Comparison of ENCODE assay signal across 24 cellular contexts in genomic region chr1:201566933-201567801, GRCh38. TPM values are rescaled to one million over a fixed set of nuclear protein-coding genes. Genes with fewer than 3 reads are reported as not detected.
A peak's percentile ranks its signal among the peaks of the same experiment; 100 is the strongest.
DNase-seq lines count a peak whose midpoint lies in the region; ATAC-seq and TF ChIP-seq lines count a peak whose summit lies in the region.
"Had no signal": no experiment of that assay in that cellular context is flagged by ENCODE, and none has a peak within 500 bp of the region (broad histone marks: within the 10 kb centered on the region; RNA-seq: fewer than 3 reads in every experiment).

No MANE protein-coding gene starts in this region.

- H3K4me2 ChIP-seq in trophoblast cell (ENCODE audit: low read length): no peak overlapping the region

- peaks cover 1% of the 10 kb centered on the region for H3K79me2 ChIP-seq in trophoblast cell (ENCODE audit: control insufficient read depth, insufficient read depth, low read length, poor library complexity)

- DNase-seq in COR-L47 (lab: John Stamatoyannopoulos, UW): peak; percentile 31
- DNase-seq in NCI-H69 (lab: John Stamatoyannopoulos, UW): peak; percentile 81
- DNase-seq in caudate nucleus (lab: John Stamatoyannopoulos, UW): no peak
- no peak for DNase-seq in trophoblast cell
- DNase-seq in upper lobe of right lung: no peak
- DNase-seq in ascending aorta (ENCODE audit: low spot score in 2 of 2): no peak
- DNase-seq: activated CD4-positive, alpha-beta T cell treated with anti-CD3 and anti-CD28 coated beads, Interleukin-2, amount 50 U/mL, for 1 hour; activated CD8-positive, alpha-beta memory T cell treated with anti-CD3 and anti-CD28 coated beads, Interleukin-2, amount 50 U/mL, for 4 hours; activated effector memory CD4-positive, alpha-beta T cell treated with anti-CD3 and anti-CD28 coated beads, Interleukin-2, amount 50 U/mL, for 16 hours; Caco-2; H9; kidney glomerular epithelial cell; NCI-H1105; NCI-H2107; NCI-H510A; nephron progenitor cell; stimulated activated CD4-positive, alpha-beta T cell treated with anti-CD3 and anti-CD28 coated beads, Interleukin-2, amount 100 ng/mL, for 24 hours; stimulated activated naive CD4-positive, alpha-beta T cell; T-cell; upper lobe of left lung had no signal

- no peak overlapping the region for H3K9ac ChIP-seq in trophoblast cell (ENCODE audit: low read length)

- no peaks in the 10 kb centered on the region for H3K9me3 ChIP-seq in trophoblast cell (ENCODE audit: insufficient read depth, low read depth, low read length)
- no peaks in the 10 kb centered on the region for H3K9me3 ChIP-seq in upper lobe of right lung
- H3K9me3 ChIP-seq in ascending aorta: no peaks in the 10 kb centered on the region
- H3K9me3 ChIP-seq: Caco-2, upper lobe of left lung had no signal

- intact Hi-C loops in upper lobe of right lung (cut with DNase I): no loop called here
- intact Hi-C loops in ascending aorta (cut with DNase I): no loop called here

- H4K91ac ChIP-seq in trophoblast cell (ENCODE audit: low read depth, low read length): no peak overlapping the region

- H3K18ac ChIP-seq in trophoblast cell (ENCODE audit: low read length): peak overlapping the region; percentile 35

- ATAC-seq in GM18520 (IDR thresholded peaks at IDR 0.05; ENCODE audit: unreplicated experiment): no peak
- ATAC-seq in HG02852 (IDR thresholded peaks at IDR 0.05; ENCODE audit: unreplicated experiment): no peak
- no peak for ATAC-seq in upper lobe of right lung
- ATAC-seq: T-cell had no signal

- H3K27ac ChIP-seq in caudate nucleus (ENCODE audit: low read depth, low read length) (peak overlapping the region; percentile 96), trophoblast cell (ENCODE audit: low read depth, low read length) (no peak overlapping the region), upper lobe of right lung (no peak overlapping the region), ascending aorta (no peak overlapping the region)
- H3K27ac ChIP-seq: epithelial cell of prostate, VCaP had no signal

- no peak overlapping the region for H3K23ac ChIP-seq in trophoblast cell (ENCODE audit: low read length)

- H3K4me1 ChIP-seq in trophoblast cell (ENCODE audit: control insufficient read depth in 1 of 2, insufficient read depth in 2 of 2, low read length in 2 of 2) (peaks cover 3 to 4% of the 10 kb centered on the region in 2 experiments), upper lobe of right lung (peaks cover 22% of the 10 kb centered on the region), ascending aorta (peaks cover 0 to 13% of the 10 kb centered on the region in 2 donors)
- H3K4me1 ChIP-seq: Caco-2 had no signal

- peak overlapping the region; percentile 24 for H2AFZ ChIP-seq in trophoblast cell (ENCODE audit: insufficient read depth, low read length, poor library complexity)

- no peak overlapping the region for H3K14ac ChIP-seq in trophoblast cell (ENCODE audit: low read length)

- H2BK12ac ChIP-seq in trophoblast cell (ENCODE audit: low read length): no peak overlapping the region

- no peak overlapping the region for H4K12ac ChIP-seq in trophoblast cell (ENCODE audit: low read depth, low read length)

- no peaks in the 10 kb centered on the region for H3K79me1 ChIP-seq in trophoblast cell (ENCODE audit: low read length)

- no CpG with 5 or more reads among the region's 10 CpGs for WGBS in trophoblast cell (ENCODE audit: extremely low coverage, insufficient coverage, insufficient read length)

- H2BK120ac ChIP-seq in trophoblast cell (ENCODE audit: insufficient read depth, low read length, poor library complexity): no peak overlapping the region

- no peak overlapping the region for H4K8ac ChIP-seq in trophoblast cell (ENCODE audit: low read depth, low read length)

- no peak overlapping the region for H3K4me3 ChIP-seq in trophoblast cell (ENCODE audit: low read depth, low read length)
- no peak overlapping the region for H3K4me3 ChIP-seq in upper lobe of right lung
- H3K4me3 ChIP-seq in ascending aorta: no peak overlapping the region
- H3K4me3 ChIP-seq: upper lobe of left lung had no signal

- TF ChIP-seq CTCF in upper lobe of right lung (IDR thresholded peaks at IDR 0.05): no peak
- no peak for TF ChIP-seq CTCF in ascending aorta (IDR thresholded peaks at IDR 0.05)

- H2AK5ac ChIP-seq in trophoblast cell (ENCODE audit: low read length): no peak overlapping the region

- H3K27me3 ChIP-seq in trophoblast cell (ENCODE audit: insufficient read depth, low read length) (no peaks in the 10 kb centered on the region), upper lobe of right lung (no peaks in the 10 kb centered on the region), ascending aorta (no peaks in the 10 kb centered on the region)
- H3K27me3 ChIP-seq: upper lobe of left lung had no signal

- no peak overlapping the region for H2BK5ac ChIP-seq in trophoblast cell (ENCODE audit: low read depth, low read length, poor library complexity)

- H3K36me3 ChIP-seq in trophoblast cell (ENCODE audit: control insufficient read depth in 1 of 2, insufficient read depth in 2 of 2, low read length in 2 of 2) (peaks cover 21 to 30% of the 10 kb centered on the region in 2 experiments), upper lobe of right lung (no peaks in the 10 kb centered on the region), ascending aorta (no peaks in the 10 kb centered on the region)
- H3K36me3 ChIP-seq: upper lobe of left lung had no signal

- H3K4ac ChIP-seq in trophoblast cell (ENCODE audit: low read depth, low read length): peak overlapping the region; percentile 9

RNA-seq across cellular contexts. Expression of gene NAV1, which starts 28.2 kb away (rescaled TPM):
- 38.9 and 40.5 TPM in 2 replicates for polyA plus RNA-seq in trophoblast cell (2013)
- 34.1 TPM for total RNA-seq in upper lobe of right lung
- 131 TPM for total RNA-seq in ascending aorta

Comparison
In these comparisons a context has a peak if more than half of its experiments do, and no peak if none do; other contexts are left out.
1. DNase-seq: peak in COR-L47 (single experiment) and NCI-H69 (single experiment); none in caudate nucleus (0 of 61), trophoblast cell (0 of 2), upper lobe of right lung (single experiment) and ascending aorta (0 of 2).